7 cellular contexts compared by ENCODE assay signal in the genomic region with DNA sequence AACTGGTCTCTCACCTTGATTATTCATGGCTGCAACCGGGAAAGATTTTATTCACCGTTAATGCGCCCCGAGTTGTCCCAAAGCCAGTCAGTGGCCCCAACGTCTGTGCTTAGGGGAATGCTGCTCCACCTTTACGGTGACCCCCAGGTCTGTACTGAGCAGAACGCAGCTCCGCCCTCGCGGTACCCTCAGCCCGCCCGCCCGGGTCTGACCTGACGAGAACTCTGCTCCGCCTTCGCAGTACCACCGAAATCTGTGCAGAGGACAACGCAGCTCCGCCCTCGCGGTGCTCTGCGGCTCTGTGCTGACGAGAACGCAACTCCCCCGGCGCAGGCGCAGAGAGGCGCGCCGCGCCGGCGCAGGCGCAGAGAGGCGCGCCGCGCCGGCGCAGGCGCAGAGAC. TPM values are rescaled to one million over a fixed set of nuclear protein-coding genes. Genes with fewer than 3 reads are reported as not detected.
DNase-seq lines count a peak whose midpoint lies in the region; ATAC-seq and TF ChIP-seq lines count a peak whose summit lies in the region.
"Not testable (repeated sequence)": the region's sequence is repeated elsewhere in the genome, so short reads cannot be mapped to it uniquely, and the experiment has no call there.

No MANE protein-coding gene starts in this region.

- H3K27me3 Mint-ChIP-seq in activated T-cell treated with anti-CD3 and anti-CD28 coated beads, Interleukin-2, amount 50 U/mL, for 24 hours = not testable (repeated sequence)

- CTCF ChIA-PET in RWPE1 (lab: Yijun Ruan, JAX) = not testable (repeated sequence)

- ATAC-seq in mucosa of descending colon = peak; percentile 37

- TF ChIP-seq POLR2A in spleen (IDR thresholded peaks at IDR 0.05) = not testable (repeated sequence)

- not testable (repeated sequence) for H3K36me3 ChIP-seq in left ventricle myocardium inferior; mucosa of descending colon (ENCODE audit: low read depth); spleen

- not testable (repeated sequence) for H3K4me3 Mint-ChIP-seq in activated T-cell treated with anti-CD3 and anti-CD28 coated beads, Interleukin-2, amount 50 U/mL, for 24 hours

- H3K27ac Mint-ChIP-seq in activated T-cell treated with anti-CD3 and anti-CD28 coated beads, Interleukin-2, amount 50 U/mL, for 24 hours = not testable (repeated sequence)

- H3K36me3 Mint-ChIP-seq in activated T-cell treated with anti-CD3 and anti-CD28 coated beads, Interleukin-2, amount 50 U/mL, for 24 hours (ENCODE audit: low read depth) = not testable (repeated sequence)

- H3K27ac ChIP-seq in RWPE1 (peak overlapping the region; percentile 50), left ventricle myocardium inferior (replicated peaks) (peak overlapping the region; percentile 40)
- not testable (repeated sequence) for H3K27ac ChIP-seq in spleen

- DNase-seq in ELF-1 (ENCODE audit: low read depth, low spot score) (peak; percentile 38), dermis blood vessel endothelial cell (peak; percentile 1), left ventricle myocardium inferior (peak; percentile 33), mucosa of descending colon (peak; percentile 22 to 65 (median 30)), spleen (peak; percentile 87)
- not testable (repeated sequence) for DNase-seq in RWPE1 (ENCODE audit: low spot score)
- DNase-seq in activated T-cell treated with anti-CD3 and anti-CD28 coated beads, Interleukin-2, amount 50 U/mL, for 24 hours = peak; percentile 29

- peak overlapping the region; percentile 23 for H3K4me3 ChIP-seq in left ventricle myocardium inferior
- not testable (repeated sequence) for H3K4me3 ChIP-seq in mucosa of descending colon, spleen

- not testable (repeated sequence) for H3K9me3 ChIP-seq in left ventricle myocardium inferior (replicated peaks); mucosa of descending colon; spleen

- H3K27me3 ChIP-seq in left ventricle myocardium inferior (ENCODE audit: low read depth); spleen (replicated peaks in 1 of 7): not testable (repeated sequence)

- intact Hi-C loops in left ventricle myocardium inferior (cut with micrococcal nuclease); mucosa of descending colon (cut with DNase I, micrococcal nuclease); spleen (cut with DNase I; ENCODE audit: low total_unique reads): not testable (repeated sequence)

- WGBS in spleen, 5 donors = 81 to 88% (median 84%) methylated on average over 8 to 41 of the region's 41 CpGs

- TF ChIP-seq CTCF in RWPE1 (conservative IDR thresholded peaks at IDR 0.05; ENCODE audit: low read depth); left ventricle myocardium inferior (IDR thresholded peaks at IDR 0.05; ENCODE audit: borderline replicate concordance); mucosa of descending colon (IDR thresholded peaks at IDR 0.05); spleen (IDR thresholded peaks at IDR 0.05 in 8 of 11, conservative IDR thresholded peaks at IDR 0.05 in 3 of 11): not testable (repeated sequence)

- not testable (repeated sequence) for H3K4me1 Mint-ChIP-seq in activated T-cell treated with anti-CD3 and anti-CD28 coated beads, Interleukin-2, amount 50 U/mL, for 24 hours (ENCODE audit: low read depth)

- POLR2A ChIA-PET in RWPE1 (lab: Yijun Ruan, JAX; ENCODE audit: low non-redundant PET) = not testable (repeated sequence)

- H3K9me3 Mint-ChIP-seq in activated T-cell treated with anti-CD3 and anti-CD28 coated beads, Interleukin-2, amount 50 U/mL, for 24 hours = not testable (repeated sequence)

- not testable (repeated sequence) for H3K4me1 ChIP-seq in left ventricle myocardium inferior; mucosa of descending colon (ENCODE audit: low read depth); spleen

RNA-seq across cellular contexts. Expression of a gene that starts 18.6 kb away (rescaled TPM):
- 4.7 and 4.9 TPM in 2 replicates for total RNA-seq in dermis blood vessel endothelial cell
- total RNA-seq in left ventricle myocardium inferior = 13.5 TPM
- 10 to 100 TPM; 18.4 to 33.8 (median 21.7) TPM for total RNA-seq in mucosa of descending colon
- total RNA-seq in spleen = 10 to 100 TPM in 3 of 7 donors, 1 to 10 TPM in 4; 1.9 to 32.7 (median 9.3) TPM
- polyA plus RNA-seq in spleen = 10 to 100 TPM; 30.8 to 79.1 (median 47.7) TPM
